ENCODE assay signal across 16 cellular contexts in genomic region chr14:101370593-101371569, GRCh38.
"Had no signal": no experiment of that assay in that cellular context is flagged by ENCODE, and none has a peak within 500 bp of the region (broad histone marks: within the 10 kb centered on the region; RNA-seq: fewer than 3 reads in every experiment).

No MANE protein-coding gene starts in this region.

- H3K4me3 ChIP-seq: adrenal gland, psoas muscle, right lobe of liver, smooth muscle cell had no signal

- H3K27ac ChIP-seq: psoas muscle, right lobe of liver had no signal

- H3K9me3 ChIP-seq: adrenal gland, psoas muscle, right lobe of liver had no signal

- ATAC-seq: activated naive CD4-positive, alpha-beta T cell treated with anti-CD3 and anti-CD28 coated beads, Interleukin-2, amount 50 U/mL, for 72 hours; activated T-cell treated with anti-CD3 and anti-CD28 coated beads, Interleukin-2, amount 50 U/mL, for 72 hours; effector memory CD8-positive, alpha-beta T cell; psoas muscle; right lobe of liver; SK-N-SH treated with all-trans-retinoic acid at 6 μM for 48 hours; stimulated activated memory B cell treated with anti-CD40 and anti-IgM and Interleukin-4, amounts not matched to agents 10 μg/mL and 1 μg/mL and 100 μg/mL, for 72 hours had no signal

- H3K4me1 Mint-ChIP-seq: stimulated activated memory B cell treated with anti-CD40 and anti-IgM and Interleukin-4, amounts not matched to agents 10 μg/mL and 1 μg/mL and 100 μg/mL, for 72 hours had no signal

- H3K4me3 Mint-ChIP-seq: activated B cell treated with CpG ODN at 0.5 μM for 24 hours; activated T-cell treated with anti-CD3 and anti-CD28 coated beads, Interleukin-2, amount 50 U/mL, for 72 hours; effector memory CD8-positive, alpha-beta T cell; stimulated activated memory B cell treated with anti-CD40 and anti-IgM and Interleukin-4, amounts not matched to agents 10 μg/mL and 1 μg/mL and 100 μg/mL, for 72 hours had no signal

- H3K4me1 ChIP-seq: adrenal gland, psoas muscle, right lobe of liver had no signal

- H3K27ac Mint-ChIP-seq: activated B cell treated with CpG ODN at 0.5 μM for 24 hours; activated naive CD4-positive, alpha-beta T cell treated with anti-CD3 and anti-CD28 coated beads, Interleukin-2, amount 50 U/mL, for 72 hours; activated T-cell treated with anti-CD3 and anti-CD28 coated beads, Interleukin-2, amount 50 U/mL, for 72 hours; effector memory CD8-positive, alpha-beta T cell; stimulated activated memory B cell treated with anti-CD40 and anti-IgM and Interleukin-4, amounts not matched to agents 10 μg/mL and 1 μg/mL and 100 μg/mL, for 72 hours had no signal

- H3K36me3 Mint-ChIP-seq: activated naive CD4-positive, alpha-beta T cell treated with anti-CD3 and anti-CD28 coated beads, Interleukin-2, amount 50 U/mL, for 72 hours; stimulated activated memory B cell treated with anti-CD40 and anti-IgM and Interleukin-4, amounts not matched to agents 10 μg/mL and 1 μg/mL and 100 μg/mL, for 72 hours had no signal

- H3K27me3 ChIP-seq: adrenal gland, right lobe of liver had no signal

- H3K36me3 ChIP-seq: adrenal gland, right lobe of liver had no signal

- DNase-seq: activated B cell treated with CpG ODN at 0.5 μM for 24 hours; activated CD4-positive, alpha-beta T cell treated with anti-CD3 and anti-CD28 coated beads for 4 hours; activated gamma-delta T cell; activated T-cell treated with anti-CD3 and anti-CD28 coated beads, Interleukin-2, amount 50 U/mL, for 72 hours; effector memory CD8-positive, alpha-beta T cell; midbrain; psoas muscle; right lobe of liver; stimulated activated CD4-positive, alpha-beta T cell treated with anti-CD3 and anti-CD28 coated beads, Interleukin-4, amount 100 ng/mL, for 24 hours; T-helper 1 cell; T-helper 9 cell had no signal

- H3K4me2 ChIP-seq: smooth muscle cell had no signal

- H3K9me3 Mint-ChIP-seq: activated B cell treated with CpG ODN at 0.5 μM for 24 hours; activated naive CD4-positive, alpha-beta T cell treated with anti-CD3 and anti-CD28 coated beads, Interleukin-2, amount 50 U/mL, for 72 hours; activated T-cell treated with anti-CD3 and anti-CD28 coated beads, Interleukin-2, amount 50 U/mL, for 72 hours; effector memory CD8-positive, alpha-beta T cell had no signal
